ENCODE assay signal across 15 cellular contexts in the genomic region with DNA sequence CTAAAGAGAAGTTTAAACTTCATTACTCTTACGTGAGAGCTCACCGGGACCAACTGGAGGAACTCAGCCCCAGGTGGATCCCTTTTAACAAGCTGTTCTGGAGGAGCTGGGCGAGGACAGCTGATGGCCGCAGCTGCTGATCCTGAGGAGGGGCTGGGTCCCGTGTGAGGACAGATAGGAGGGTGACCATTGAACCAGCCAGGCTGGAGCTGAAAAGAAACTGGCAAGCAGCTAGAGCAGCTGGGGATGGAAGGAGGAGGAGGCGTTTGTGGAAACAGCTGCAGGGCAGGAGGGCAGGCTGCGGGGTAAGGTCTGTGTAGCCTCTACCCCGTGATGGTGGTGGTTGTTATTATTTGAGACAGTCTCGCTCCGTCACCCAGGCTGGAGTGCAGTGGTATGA.
DNase-seq lines count a peak whose midpoint lies in the region; ATAC-seq and TF ChIP-seq lines count a peak whose summit lies in the region.
"Had no signal": no experiment of that assay in that cellular context is flagged by ENCODE, and none has a peak within 500 bp of the region (broad histone marks: within the 10 kb centered on the region; RNA-seq: fewer than 3 reads in every experiment).

No MANE protein-coding gene starts in this region.

- in situ Hi-C loops in Panc1 (cut with HindIII; ENCODE audit: low pct_unique_long_range_greater_than_20kb, low sequenced_read_pairs) = no loop called here

- H3K9me3 ChIP-seq in AG04450 (ENCODE audit: control insufficient read depth, insufficient read depth, low read length) = no peaks in the 10 kb centered on the region
- H3K9me3 ChIP-seq in Panc1 (ENCODE audit: control insufficient read depth, insufficient read depth, low read depth, low read length) = no peaks in the 10 kb centered on the region
- no peaks in the 10 kb centered on the region for H3K9me3 ChIP-seq in neural progenitor cell (ENCODE audit: low read depth)
- H3K9me3 ChIP-seq in colonic mucosa = no peaks in the 10 kb centered on the region

- no peaks in the 10 kb centered on the region for H3K9me3 Mint-ChIP-seq in glutamatergic neuron (ENCODE audit: unreplicated experiment)
- H3K9me3 Mint-ChIP-seq in neural progenitor cell = peaks cover 2% of the 10 kb centered on the region
- no peaks in the 10 kb centered on the region for H3K9me3 Mint-ChIP-seq in activated T-cell treated with anti-CD3 and anti-CD28 coated beads, Interleukin-2, amount 50 U/mL, for 72 hours
- H3K9me3 Mint-ChIP-seq: stimulated activated naive CD8-positive, alpha-beta T cell treated with anti-CD3 and anti-CD28 coated beads, Interleukin-15, Interleukin-2, amounts not matched to agents 100 ng/mL and 50 ng/mL, for 24 hours had no signal

- H3K4me1 Mint-ChIP-seq in glutamatergic neuron (ENCODE audit: low read depth, unreplicated experiment) (peaks cover 29% of the 10 kb centered on the region), neural progenitor cell (peaks cover 29% of the 10 kb centered on the region)
- no peaks in the 10 kb centered on the region for H3K4me1 Mint-ChIP-seq in activated T-cell treated with anti-CD3 and anti-CD28 coated beads, Interleukin-2, amount 50 U/mL, for 72 hours (ENCODE audit: low read depth)

- no TSS peak for BruUV-seq in Panc1 (replicated peaks; lab: Mats Ljungman, UMichigan)

- H2AFZ ChIP-seq in neural progenitor cell (replicated peaks) = no peak overlapping the region

- intact Hi-C loops in Panc1 (cut with micrococcal nuclease; ENCODE audit: unreplicated experiment) = no loop called here
- intact Hi-C loops in colonic mucosa (cut with DNase I) = no loop called here

- H3K27ac ChIP-seq in AG04450 (ENCODE audit: low read depth, low read length) (peak overlapping the region; percentile 2), Panc1 (ENCODE audit: low read length) (no peak overlapping the region), neural progenitor cell (no peak overlapping the region), colonic mucosa (no peak overlapping the region)
- H3K27ac ChIP-seq: epithelial cell of prostate, HL-60 had no signal

- H3K79me2 ChIP-seq in neural progenitor cell (ENCODE audit: low read depth) = no peaks in the 10 kb centered on the region

- TF ChIP-seq CTCF in AG04450 (IDR thresholded peaks at IDR 0.05; ENCODE audit: low read depth, low read length) (no peak), Panc1 (IDR thresholded peaks at IDR 0.05) (no peak), glutamatergic neuron (IDR thresholded peaks at IDR 0.05; ENCODE audit: partially characterized antibody, unreplicated experiment) (no peak), neural progenitor cell (IDR thresholded peaks at IDR 0.05) (no peak), colonic mucosa (IDR thresholded peaks at IDR 0.05) (no peak)

- CTCF ChIA-PET in AG04450 (lab: Charles Lee) = interaction anchor here (1.2 to 2.5 kb wide), 4 partner anchors 20 to 465 kb away, joined by 3 to 15 read pairs (median 4); no protein-coding TSS in a partner anchor
- CTCF ChIA-PET in Panc1 (lab: Charles Lee) = no interaction called here

- no peak overlapping the region for H3K9ac ChIP-seq in neural progenitor cell
- H3K9ac ChIP-seq in colonic mucosa (ENCODE audit: low read depth in 2 of 2, low read length in 2 of 2) = no peak overlapping the region

- H3K27me3 Mint-ChIP-seq in glutamatergic neuron (ENCODE audit: unreplicated experiment) = peaks cover 2% of the 10 kb centered on the region
- H3K27me3 Mint-ChIP-seq in neural progenitor cell (ENCODE audit: insufficient read depth, low read depth) = peaks cover 2% of the 10 kb centered on the region
- H3K27me3 Mint-ChIP-seq in activated T-cell treated with anti-CD3 and anti-CD28 coated beads, Interleukin-2, amount 50 U/mL, for 72 hours (ENCODE audit: low read depth) = peaks cover 10% of the 10 kb centered on the region
- H3K27me3 Mint-ChIP-seq: stimulated activated naive CD8-positive, alpha-beta T cell treated with anti-CD3 and anti-CD28 coated beads, Interleukin-15, Interleukin-2, amounts not matched to agents 100 ng/mL and 50 ng/mL, for 24 hours had no signal

- ATAC-seq in Panc1 = peak; percentile 45; the same call in 1 of the 2 replicates
- ATAC-seq in activated T-cell treated with anti-CD3 and anti-CD28 coated beads, Interleukin-2, amount 50 U/mL, for 72 hours (replicated peaks in 1 of 2) = no peak
- ATAC-seq: T-helper 17 cell had no signal

- H3K36me3 Mint-ChIP-seq in glutamatergic neuron (ENCODE audit: unreplicated experiment) = no peaks in the 10 kb centered on the region
- H3K36me3 Mint-ChIP-seq in neural progenitor cell = no peaks in the 10 kb centered on the region
- H3K36me3 Mint-ChIP-seq in activated T-cell treated with anti-CD3 and anti-CD28 coated beads, Interleukin-2, amount 50 U/mL, for 72 hours (ENCODE audit: insufficient read depth in 2 of 2) = no peaks in the 10 kb centered on the region

- peak; percentile 11 for DNase-seq in AG04450 (ENCODE audit: low read depth, low spot score)
- DNase-seq in Panc1 (ENCODE audit: low read depth, low spot score) = no peak
- no peak for DNase-seq in glutamatergic neuron
- DNase-seq in neural progenitor cell (ENCODE audit: low spot score) = no peak
- DNase-seq in colonic mucosa = no peak
- no peak for DNase-seq in activated CD4-positive, alpha-beta T cell treated with anti-CD3 and anti-CD28 coated beads, Interleukin-2, amount 50 U/mL, for 1 hour
- no peak for DNase-seq in activated T-cell treated with anti-CD3 and anti-CD28 coated beads, Interleukin-2, amount 50 U/mL, for 72 hours
- no peak for DNase-seq in DMS79 (lab: John Stamatoyannopoulos, UW)
- DNase-seq: activated naive CD4-positive, alpha-beta T cell treated with Interleukin-2 at 50 U/mL for 16 hours; KBM-7; NCI-H1105; T-helper 17 cell had no signal

- peak overlapping the region; percentile 52 for H3K4me3 Mint-ChIP-seq in glutamatergic neuron (ENCODE audit: unreplicated experiment)
- H3K4me3 Mint-ChIP-seq in neural progenitor cell = peak overlapping the region; percentile 69
- no peak overlapping the region for H3K4me3 Mint-ChIP-seq in activated T-cell treated with anti-CD3 and anti-CD28 coated beads, Interleukin-2, amount 50 U/mL, for 72 hours
- H3K4me3 Mint-ChIP-seq: stimulated activated naive CD8-positive, alpha-beta T cell treated with anti-CD3 and anti-CD28 coated beads, Interleukin-15, Interleukin-2, amounts not matched to agents 100 ng/mL and 50 ng/mL, for 24 hours; T-helper 17 cell had no signal

- H3K4me3 ChIP-seq in AG04450 (ENCODE audit: low read depth, low read length) (0 out of 2 replicates have a peak overlapping the region, but pooled peaks have one; percentile 4), Panc1 (ENCODE audit: low read depth in 2 of 2, low read length in 2 of 2) (no peak overlapping the region), neural progenitor cell (no peak overlapping the region), colonic mucosa (no peak overlapping the region)

- POLR2A ChIA-PET in AG04450 (lab: Yijun Ruan, JAX) (no interaction called here), Panc1 (lab: Charles Lee) (no interaction called here)

- no peaks in the 10 kb centered on the region for H4K20me1 ChIP-seq in neural progenitor cell (ENCODE audit: low read depth)

- H3K27ac Mint-ChIP-seq in glutamatergic neuron (ENCODE audit: unreplicated experiment) (no peak overlapping the region), neural progenitor cell (no peak overlapping the region)
- no peak overlapping the region for H3K27ac Mint-ChIP-seq in activated T-cell treated with anti-CD3 and anti-CD28 coated beads, Interleukin-2, amount 50 U/mL, for 72 hours
- H3K27ac Mint-ChIP-seq: stimulated activated naive CD8-positive, alpha-beta T cell treated with anti-CD3 and anti-CD28 coated beads, Interleukin-15, Interleukin-2, amounts not matched to agents 100 ng/mL and 50 ng/mL, for 24 hours; T-helper 17 cell had no signal

- peaks cover 11% of the 10 kb centered on the region for H3K4me1 ChIP-seq in Panc1 (ENCODE audit: control insufficient read depth, insufficient read depth, low read length)
- peaks cover 11% of the 10 kb centered on the region for H3K4me1 ChIP-seq in neural progenitor cell
- peaks cover 7% of the 10 kb centered on the region for H3K4me1 ChIP-seq in colonic mucosa

- peaks cover 31% of the 10 kb centered on the region for H3K27me3 ChIP-seq in AG04450 (ENCODE audit: control insufficient read depth, insufficient read depth, low read length)
- H3K27me3 ChIP-seq in Panc1 (ENCODE audit: control insufficient read depth, insufficient read depth, low read length) = no peaks in the 10 kb centered on the region
- peaks cover 24% of the 10 kb centered on the region for H3K27me3 ChIP-seq in neural progenitor cell
- no peaks in the 10 kb centered on the region for H3K27me3 ChIP-seq in colonic mucosa

- H3K36me3 ChIP-seq in Panc1 (ENCODE audit: control insufficient read depth, insufficient read depth, low read length) = no peaks in the 10 kb centered on the region
- no peaks in the 10 kb centered on the region for H3K36me3 ChIP-seq in neural progenitor cell
- H3K36me3 ChIP-seq in colonic mucosa = no peaks in the 10 kb centered on the region

- H3F3A ChIP-seq in neural progenitor cell (ENCODE audit: low read depth) = peaks cover 3% of the 10 kb centered on the region

- no peak overlapping the region for H3K4me2 ChIP-seq in neural progenitor cell

Comparison
In these comparisons a context has a peak if more than half of its experiments do, and no peak if none do; other contexts are left out.
1. H3K4me3 Mint-ChIP-seq: peak in glutamatergic neuron (single experiment) and neural progenitor cell (single experiment); none in activated T-cell treated with anti-CD3 and anti-CD28 coated beads, Interleukin-2, amount 50 U/mL, for 72 hours (0 of 2).